In genomic region chr1:183461350-183461749, GRCh38 we compare ENCODE assay signal across 2 cellular contexts.
TF ChIP-seq lines count a peak whose summit lies in the region.

No MANE protein-coding gene starts in this region.

TF ChIP-seq in A549, 52 proteins besides CTCF, POLR2A, EP300 and RAD21 (continued from another document):
- TF ChIP-seq USF2 (IDR thresholded peaks at IDR 0.05), result no peak
- no peak for TF ChIP-seq ZC3H11A (IDR thresholded peaks at IDR 0.05)

TF ChIP-seq in Ishikawa, 13 proteins besides CTCF, POLR2A, EP300 and RAD21 (continued from another document):
- TF ChIP-seq REST (IDR thresholded peaks at IDR 0.05; ENCODE audit: low read depth) (no peak), FOXM1 (IDR thresholded peaks at IDR 0.05; ENCODE audit: borderline replicate concordance, low read depth) (peak; percentile 32; the same call in 1 of the 2 replicates), MAX (IDR thresholded peaks at IDR 0.05) (no peak), CREB1 (IDR thresholded peaks at IDR 0.05; ENCODE audit: low read depth) (no peak), YY1 (IDR thresholded peaks at IDR 0.05; ENCODE audit: low read depth) (no peak), TEAD4 (IDR thresholded peaks at IDR 0.05) (peak; percentile 92), EGR1 (IDR thresholded peaks at IDR 0.05) (no peak)
